ENCODE assay signal across 23 cellular contexts in genomic region chr18:44051088-44051487, GRCh38.
DNase-seq lines count a peak whose midpoint lies in the region; ATAC-seq lines count a peak whose summit lies in the region.
"Had no signal": no experiment of that assay in that cellular context is flagged by ENCODE, and none has a peak within 500 bp of the region (broad histone marks: within the 10 kb centered on the region; RNA-seq: fewer than 3 reads in every experiment).

No MANE protein-coding gene starts in this region.

- H3K4me1 ChIP-seq in HUES6 (ENCODE audit: control insufficient read depth, insufficient read depth, low read length) = peaks cover 18% of the 10 kb centered on the region
- H3K4me1 ChIP-seq: esophagus muscularis mucosa, tibial artery had no signal

- H3K27ac ChIP-seq in HUES6 (ENCODE audit: low read depth, low read length) = no peak overlapping the region
- H3K27ac ChIP-seq: esophagus muscularis mucosa, gastrocnemius medialis, HL-60, tibial artery had no signal

- no peak for ATAC-seq in activated T-cell treated with anti-CD3 and anti-CD28 coated beads, Interleukin-2, amount 50 U/mL, for 4 hours
- ATAC-seq in HG03039 (IDR thresholded peaks at IDR 0.05; ENCODE audit: unreplicated experiment) = no peak
- ATAC-seq: activated naive CD4-positive, alpha-beta T cell treated with anti-CD3 and anti-CD28 coated beads, Interleukin-2, amount 50 U/mL, for 72 hours; activated T-cell treated with anti-CD3 and anti-CD28 coated beads, Interleukin-2, amount 50 U/mL, for 72 hours; gastrocnemius medialis; K562; naive thymus-derived CD4-positive, alpha-beta T cell; stimulated activated naive B cell treated with anti-CD40 and anti-IgM and Interleukin-4, amounts not matched to agents 10 μg/mL and 1 μg/mL and 100 μg/mL, for 72 hours had no signal

- 0 out of 2 replicates have a peak overlapping the region, but pooled peaks have one; percentile 11 for H3K4me3 ChIP-seq in HUES6 (ENCODE audit: low read depth, low read length)
- H3K4me3 ChIP-seq: esophagus muscularis mucosa, gastrocnemius medialis, K562, tibial artery had no signal

- CTCF ChIA-PET in activated naive CD4-positive, alpha-beta T cell treated with anti-CD3 and anti-CD28 coated beads, Interleukin-2, amount 10 ng/mL, durations not matched to agents 7 days and 5 days (lab: Charles Lee) = no interaction called here

- H3K9me3 Mint-ChIP-seq in activated T-cell treated with anti-CD3 and anti-CD28 coated beads, Interleukin-2, amount 50 U/mL, for 4 hours = peaks cover 5% of the 10 kb centered on the region
- H3K9me3 Mint-ChIP-seq in activated naive CD4-positive, alpha-beta T cell treated with anti-CD3 and anti-CD28 coated beads, Interleukin-2, amount 10 ng/mL, durations not matched to agents 7 days and 5 days = peaks cover 3% of the 10 kb centered on the region
- H3K9me3 Mint-ChIP-seq: activated T-cell treated with anti-CD3 and anti-CD28 coated beads, Interleukin-2, amount 50 U/mL, for 72 hours; memory B cell; stimulated activated naive B cell treated with anti-CD40 and anti-IgM and Interleukin-4, amounts not matched to agents 10 μg/mL and 1 μg/mL and 100 μg/mL, for 72 hours had no signal

- H3K4me3 Mint-ChIP-seq in activated T-cell treated with anti-CD3 and anti-CD28 coated beads, Interleukin-2, amount 50 U/mL, for 4 hours = no peak overlapping the region
- no peak overlapping the region for H3K4me3 Mint-ChIP-seq in activated naive CD4-positive, alpha-beta T cell treated with anti-CD3 and anti-CD28 coated beads, Interleukin-2, amount 10 ng/mL, durations not matched to agents 7 days and 5 days
- H3K4me3 Mint-ChIP-seq: activated T-cell treated with anti-CD3 and anti-CD28 coated beads, Interleukin-2, amount 50 U/mL, for 72 hours; CD14-positive monocyte; memory B cell; naive thymus-derived CD4-positive, alpha-beta T cell; stimulated activated naive B cell treated with anti-CD40 and anti-IgM and Interleukin-4, amounts not matched to agents 10 μg/mL and 1 μg/mL and 100 μg/mL, for 72 hours had no signal

- H3K27me3 Mint-ChIP-seq in activated T-cell treated with anti-CD3 and anti-CD28 coated beads, Interleukin-2, amount 50 U/mL, for 4 hours (ENCODE audit: low read depth) = no peaks in the 10 kb centered on the region
- no peaks in the 10 kb centered on the region for H3K27me3 Mint-ChIP-seq in activated naive CD4-positive, alpha-beta T cell treated with anti-CD3 and anti-CD28 coated beads, Interleukin-2, amount 10 ng/mL, durations not matched to agents 7 days and 5 days
- H3K27me3 Mint-ChIP-seq: naive thymus-derived CD4-positive, alpha-beta T cell; stimulated activated naive B cell treated with anti-CD40 and anti-IgM and Interleukin-4, amounts not matched to agents 10 μg/mL and 1 μg/mL and 100 μg/mL, for 72 hours had no signal

- DNase-seq in COLO829 (ENCODE audit: low spot score) (peak; percentile 19), NCI-H748 (lab: John Stamatoyannopoulos, UW; ENCODE audit: unreplicated experiment) (peak; percentile 89), iPS-NIHi11 (ENCODE audit: low spot score) (peak; percentile 15)
- no peak for DNase-seq in activated T-cell treated with anti-CD3 and anti-CD28 coated beads, Interleukin-2, amount 50 U/mL, for 4 hours
- DNase-seq in stimulated activated naive CD4-positive, alpha-beta T cell (lab: John Stamatoyannopoulos, UW) = no peak
- no peak for DNase-seq in activated naive CD4-positive, alpha-beta T cell treated with anti-CD3 and anti-CD28 coated beads, Interleukin-2, amount 10 ng/mL, durations not matched to agents 7 days and 5 days
- DNase-seq: activated CD4-positive, CD25-positive, alpha-beta regulatory T cell treated with anti-CD3 and anti-CD28 coated beads, Interleukin-2, amount 50 U/mL, for 72 hours; activated T-cell treated with anti-CD3 and anti-CD28 coated beads, Interleukin-2, amount 50 U/mL, for 72 hours; effector memory CD4-positive, alpha-beta T cell; gastrocnemius medialis; GDM1; kidney glomerular epithelial cell; naive thymus-derived CD4-positive, alpha-beta T cell; stimulated activated naive B cell treated with anti-CD40 and anti-IgM and Interleukin-4, amounts not matched to agents 10 μg/mL and 1 μg/mL and 100 μg/mL, for 72 hours; tibial artery had no signal

- no peaks in the 10 kb centered on the region for H3K36me3 ChIP-seq in HUES6 (ENCODE audit: control insufficient read depth, insufficient read depth, low read length)
- H3K36me3 ChIP-seq: esophagus muscularis mucosa, gastrocnemius medialis, tibial artery had no signal

- H3K9me3 ChIP-seq in HUES6 (ENCODE audit: control insufficient read depth, insufficient read depth, low read depth, low read length) = no peaks in the 10 kb centered on the region
- H3K9me3 ChIP-seq: esophagus muscularis mucosa, gastrocnemius medialis, tibial artery had no signal

- H3K36me3 Mint-ChIP-seq in activated T-cell treated with anti-CD3 and anti-CD28 coated beads, Interleukin-2, amount 50 U/mL, for 4 hours (ENCODE audit: insufficient read depth) = no peaks in the 10 kb centered on the region
- H3K36me3 Mint-ChIP-seq in activated naive CD4-positive, alpha-beta T cell treated with anti-CD3 and anti-CD28 coated beads, Interleukin-2, amount 10 ng/mL, durations not matched to agents 7 days and 5 days = no peaks in the 10 kb centered on the region
- H3K36me3 Mint-ChIP-seq: activated naive CD4-positive, alpha-beta T cell treated with anti-CD3 and anti-CD28 coated beads, Interleukin-2, amount 50 U/mL, for 72 hours; CD14-positive monocyte; memory B cell; naive thymus-derived CD4-positive, alpha-beta T cell; stimulated activated naive B cell treated with anti-CD40 and anti-IgM and Interleukin-4, amounts not matched to agents 10 μg/mL and 1 μg/mL and 100 μg/mL, for 72 hours had no signal

- no peaks in the 10 kb centered on the region for H3K4me1 Mint-ChIP-seq in activated T-cell treated with anti-CD3 and anti-CD28 coated beads, Interleukin-2, amount 50 U/mL, for 4 hours (ENCODE audit: low read depth)
- no peaks in the 10 kb centered on the region for H3K4me1 Mint-ChIP-seq in activated naive CD4-positive, alpha-beta T cell treated with anti-CD3 and anti-CD28 coated beads, Interleukin-2, amount 10 ng/mL, durations not matched to agents 7 days and 5 days
- H3K4me1 Mint-ChIP-seq: CD14-positive monocyte; memory B cell; naive thymus-derived CD4-positive, alpha-beta T cell; stimulated activated naive B cell treated with anti-CD40 and anti-IgM and Interleukin-4, amounts not matched to agents 10 μg/mL and 1 μg/mL and 100 μg/mL, for 72 hours had no signal

- no peaks in the 10 kb centered on the region for H3K27me3 ChIP-seq in HUES6 (ENCODE audit: control insufficient read depth, insufficient read depth, low read length)
- H3K27me3 ChIP-seq: esophagus muscularis mucosa, gastrocnemius medialis, tibial artery had no signal

- H3K27ac Mint-ChIP-seq in activated naive CD4-positive, alpha-beta T cell treated with anti-CD3 and anti-CD28 coated beads, Interleukin-2, amount 10 ng/mL, durations not matched to agents 7 days and 5 days = no peak overlapping the region
- H3K27ac Mint-ChIP-seq: activated naive CD4-positive, alpha-beta T cell treated with anti-CD3 and anti-CD28 coated beads, Interleukin-2, amount 50 U/mL, for 72 hours; activated T-cell treated with anti-CD3 and anti-CD28 coated beads, Interleukin-2, amount 50 U/mL, for 72 hours; CD14-positive monocyte; memory B cell; naive thymus-derived CD4-positive, alpha-beta T cell; stimulated activated naive B cell treated with anti-CD40 and anti-IgM and Interleukin-4, amounts not matched to agents 10 μg/mL and 1 μg/mL and 100 μg/mL, for 72 hours had no signal

- H3K9ac ChIP-seq in HUES6 (ENCODE audit: low read length) = no peak overlapping the region

Comparison
In these comparisons a context has a peak if more than half of its experiments do, and no peak if none do; other contexts are left out.
1. DNase-seq: peak in COLO829 (single experiment), NCI-H748 (single experiment) and iPS-NIHi11 (single experiment); none in activated T-cell treated with anti-CD3 and anti-CD28 coated beads, Interleukin-2, amount 50 U/mL, for 4 hours (single experiment), stimulated activated naive CD4-positive, alpha-beta T cell (0 of 6) and activated naive CD4-positive, alpha-beta T cell treated with anti-CD3 and anti-CD28 coated beads, Interleukin-2, amount 10 ng/mL, durations not matched to agents 7 days and 5 days (single experiment).